ENCODE assay signal across 8 cellular contexts in genomic region chr11:115505165-115505564, GRCh38. TPM values are rescaled to one million over a fixed set of nuclear protein-coding genes. Genes with fewer than 3 reads are reported as not detected.
DNase-seq lines count a peak whose midpoint lies in the region; ATAC-seq and TF ChIP-seq lines count a peak whose summit lies in the region.

No MANE protein-coding gene starts in this region.

- WGBS in prostate gland = 4% methylated on average over 10 of the region's 10 CpGs

- H2AFZ ChIP-seq in OCI-LY7 (ENCODE audit: low read length) = peak overlapping the region; percentile 97

- no TSS peak for BruUV-seq in OCI-LY7 (replicated peaks; lab: Mats Ljungman, UMichigan)

- H3K27me3 ChIP-seq in prostate gland (replicated peaks; ENCODE audit: insufficient read depth) = no peaks in the 10 kb centered on the region

- intact Hi-C loops in OCI-LY7 (cut with micrococcal nuclease; ENCODE audit: unreplicated experiment) (loop anchor here (2.0 to 10.0 kb wide), 2 partner anchors 430 to 772 kb away; no protein-coding TSS in a partner anchor), prostate gland (cut with DNase I) (no loop called here)

- peaks cover 9% of the 10 kb centered on the region; the same call in 1 of the 2 replicates for H4K20me1 ChIP-seq in OCI-LY7 (ENCODE audit: insufficient read depth, low read length)

- ATAC-seq in HG03378 (IDR thresholded peaks at IDR 0.05; ENCODE audit: unreplicated experiment) = no peak

- TF ChIP-seq POLR2A in prostate gland (IDR thresholded peaks at IDR 0.05) = no peak

- H3K36me3 ChIP-seq in OCI-LY7 (ENCODE audit: insufficient read depth, low read length) = no peaks in the 10 kb centered on the region
- H3K36me3 ChIP-seq in prostate gland = no peaks in the 10 kb centered on the region

- POLR2A ChIA-PET in OCI-LY7 (lab: Charles Lee) = no interaction called here

- TF ChIP-seq CTCF in GM12864 (IDR thresholded peaks at IDR 0.05; ENCODE audit: low read depth, low read length, missing control alignments) = no peak
- TF ChIP-seq CTCF in OCI-LY7 (conservative IDR thresholded peaks at IDR 0.05; ENCODE audit: low read length) = peak; percentile 1; the same call in 1 of the 2 replicates
- TF ChIP-seq CTCF in foreskin fibroblast (IDR thresholded peaks at IDR 0.05; ENCODE audit: low read depth, low read length) = no peak
- TF ChIP-seq CTCF in prostate gland (IDR thresholded peaks at IDR 0.05) = no peak

- H3K9me2 ChIP-seq in OCI-LY7 (ENCODE audit: insufficient read depth, low read length) = no peaks in the 10 kb centered on the region

- no peak for DNase-seq in GM12864 (ENCODE audit: low read depth)
- no peak for DNase-seq in OCI-LY7 (ENCODE audit: low spot score)
- DNase-seq in foreskin fibroblast = no peak
- peak; percentile 22 for DNase-seq in prostate gland (ENCODE audit: low spot score)
- DNase-seq in NCI-H187 (lab: John Stamatoyannopoulos, UW) = no peak
- DNase-seq in activated CD8-positive, alpha-beta memory T cell treated with anti-CD3 and anti-CD28 coated beads for 24 hours = no peak
- DNase-seq in kidney tubule cell (ENCODE audit: low spot score) = no peak

- H3K27ac ChIP-seq in OCI-LY7 (ENCODE audit: low read depth, low read length, poor library complexity, severe bottlenecking) = no peak overlapping the region
- H3K27ac ChIP-seq in prostate gland = peak overlapping the region; percentile 73 to 79

- CTCF ChIA-PET in OCI-LY7 (lab: Charles Lee; ENCODE audit: unreplicated experiment) = no interaction called here

- H3K4me3 ChIP-seq in GM12864 (ENCODE audit: low read depth, low read length) (peak overlapping the region; percentile 65; the same call in 1 of the 2 replicates), OCI-LY7 (ENCODE audit: low read depth, low read length, poor library complexity, severe bottlenecking) (peak overlapping the region; percentile 77), foreskin fibroblast (ENCODE audit: low read depth in 1 of 2, low read length in 2 of 2) (peak overlapping the region; percentile 71 to 80), prostate gland (peak overlapping the region; percentile 53 to 59)

- H3K9me3 ChIP-seq in OCI-LY7 (ENCODE audit: low read length) (no peaks in the 10 kb centered on the region), prostate gland (no peaks in the 10 kb centered on the region)

- H3K79me2 ChIP-seq in OCI-LY7 (ENCODE audit: insufficient read depth, low read depth, low read length) = peaks cover 24% of the 10 kb centered on the region; the same call in 1 of the 2 replicates

- H3K4me1 ChIP-seq in OCI-LY7 (ENCODE audit: insufficient read depth, low read length, poor library complexity, severe bottlenecking) (peaks cover 26% of the 10 kb centered on the region), prostate gland (replicated peaks) (peaks cover 9% of the 10 kb centered on the region)

- peak overlapping the region; percentile 76 for H3K4me2 ChIP-seq in OCI-LY7 (ENCODE audit: low read length)

RNA-seq across cellular contexts. Expression of gene CADM1, which starts 0.9 kb away (rescaled TPM):
- total RNA-seq in OCI-LY7 (2014; rRNA removed; shearing (Covaris generic)) = 49.0 and 59.7 TPM in 2 replicates
- total RNA-seq in OCI-LY7 (2022) = 78.3 and 89.7 TPM in 2 replicates
- total RNA-seq in prostate gland = 100 to 1,000 TPM in 1 of 2 donors, 10 to 100 TPM in 1; 49.6 to 137 TPM
